In genomic region chr1:239368436-239369109, GRCh38 we compare ENCODE assay signal across 26 cellular contexts. TPM values are rescaled to one million over a fixed set of nuclear protein-coding genes. Genes with fewer than 3 reads are reported as not detected.
DNase-seq lines count a peak whose midpoint lies in the region; ATAC-seq, FAIRE-seq and TF ChIP-seq lines count a peak whose summit lies in the region.
"Had no signal": no experiment of that assay in that cellular context is flagged by ENCODE, and none has a peak within 500 bp of the region (broad histone marks: within the 10 kb centered on the region; RNA-seq: fewer than 3 reads in every experiment).

No MANE protein-coding gene starts in this region.

- DNase-seq in PC-3 (peak; percentile 78), bronchial epithelial cell (ENCODE audit: low read depth) (peak; percentile 37), left kidney (ENCODE audit: low read depth, low spot score) (peak; percentile 12), upper lobe of right lung (no peak)
- DNase-seq in effector CD4-positive, alpha-beta T cell, result no peak
- DNase-seq: activated CD4-positive, alpha-beta T cell treated with anti-CD3 and anti-CD28 coated beads, Interleukin-2, amount 50 U/mL, for 4 hours; activated naive CD4-positive, alpha-beta T cell treated with anti-CD3 and anti-CD28 coated beads for 36 hours; adrenal gland; C1 segment of cervical spinal cord; esophagus squamous epithelium; foreskin melanocyte; heart right ventricle; left ventricle myocardium inferior; NCI-H187 treated with DMSO at 0.1 percent for 48 hours; NCI-H524 treated with DMSO at 0.1 percent for 48 hours; nephron progenitor cell; NK-92 treated with Interleukin-12 subunit alpha and Interleukin-12 subunit beta, amount 100 ng/mL, for 24 hours; SIG-M5; spleen had no signal

- BruUV-seq in PC-3 (replicated peaks; lab: Mats Ljungman, UMichigan), result no TSS peak

- H3K36me3 ChIP-seq in PC-3 (ENCODE audit: low read depth, low read length), result no peaks in the 10 kb centered on the region
- no peaks in the 10 kb centered on the region for H3K36me3 ChIP-seq in bronchial epithelial cell (ENCODE audit: control insufficient read depth, insufficient read depth, low read length)
- no peaks in the 10 kb centered on the region for H3K36me3 ChIP-seq in upper lobe of right lung
- H3K36me3 ChIP-seq: adrenal gland, esophagus squamous epithelium, heart right ventricle, left ventricle myocardium inferior, right atrium auricular region, spleen, tibial nerve had no signal

- H3K27ac ChIP-seq in PC-3 (ENCODE audit: low read length) (0 out of 2 replicates have a peak overlapping the region, but pooled peaks have one; percentile 10), upper lobe of right lung (no peak overlapping the region)
- H3K27ac ChIP-seq: adrenal gland, esophagus squamous epithelium, heart right ventricle, left ventricle myocardium inferior, parathyroid adenoma, right atrium auricular region, spleen, tibial nerve had no signal

- intact Hi-C loops in PC-3 (cut with micrococcal nuclease), result loop anchor here (2.0 to 10.0 kb wide), 3 partner anchors 116 to 408 kb away; no protein-coding TSS in a partner anchor
- intact Hi-C loops in upper lobe of right lung (cut with DNase I), result no loop called here

- H3K4me1 ChIP-seq in PC-3 (ENCODE audit: insufficient read depth, low read length) (peaks cover 17% of the 10 kb centered on the region; the same call in 1 of the 2 replicates), upper lobe of right lung (no peaks in the 10 kb centered on the region)
- H3K4me1 ChIP-seq: adrenal gland, esophagus squamous epithelium, heart right ventricle, left ventricle myocardium inferior, parathyroid adenoma, right atrium auricular region, spleen, tibial nerve had no signal

- ATAC-seq in PC-3 (peak; percentile 97), upper lobe of right lung (peak; percentile 58), HG02884 (IDR thresholded peaks at IDR 0.05; ENCODE audit: unreplicated experiment) (no peak), HG03378 (IDR thresholded peaks at IDR 0.05; ENCODE audit: unreplicated experiment) (no peak)
- ATAC-seq: heart right ventricle had no signal

- no peak for FAIRE-seq in bronchial epithelial cell (lab: Jason Lieb, UNC)
- FAIRE-seq: colon had no signal

- H3K4me3 ChIP-seq in PC-3 (ENCODE audit: low read length), result peak overlapping the region; percentile 14; the same call in 1 of the 2 replicates
- H3K4me3 ChIP-seq in bronchial epithelial cell (ENCODE audit: low read depth, low read length), result no peak overlapping the region
- no peak overlapping the region for H3K4me3 ChIP-seq in upper lobe of right lung
- H3K4me3 ChIP-seq: adrenal gland, esophagus squamous epithelium, heart right ventricle, left ventricle myocardium inferior, right atrium auricular region, spleen, tibial nerve had no signal

- peak overlapping the region; percentile 42 for H3K4me2 ChIP-seq in PC-3 (ENCODE audit: low read length)

- H2AFZ ChIP-seq in PC-3 (ENCODE audit: low read length), result peak overlapping the region; percentile 13; the same call in 1 of the 2 replicates
- H2AFZ ChIP-seq: parathyroid adenoma had no signal

- no peaks in the 10 kb centered on the region for H3K9me2 ChIP-seq in PC-3 (replicated peaks; ENCODE audit: low read length)

- H3K79me2 ChIP-seq in PC-3 (ENCODE audit: low read length), result no peaks in the 10 kb centered on the region
- H3K79me2 ChIP-seq: parathyroid adenoma had no signal

- POLR2A ChIA-PET in PC-3 (lab: Charles Lee; ENCODE audit: unreplicated experiment), result interaction anchor here (0.6 kb wide), 1 partner anchor 73 kb away, joined by 5 read pairs; no protein-coding TSS in a partner anchor

- no peaks in the 10 kb centered on the region for H4K20me1 ChIP-seq in PC-3 (ENCODE audit: low read length)

- CTCF ChIA-PET in PC-3 (lab: Charles Lee), result no interaction called here

- H3K9me3 ChIP-seq in PC-3 (ENCODE audit: low read length) (no peaks in the 10 kb centered on the region), upper lobe of right lung (no peaks in the 10 kb centered on the region)
- H3K9me3 ChIP-seq: adrenal gland, esophagus squamous epithelium, right atrium auricular region, tibial nerve had no signal

- H3F3A ChIP-seq in PC-3 (ENCODE audit: low read length, unreplicated experiment), result no peaks in the 10 kb centered on the region

- H3K27me3 ChIP-seq in PC-3 (ENCODE audit: low read length), result no peaks in the 10 kb centered on the region
- H3K27me3 ChIP-seq in bronchial epithelial cell (ENCODE audit: control insufficient read depth, insufficient read depth, low read length), result no peaks in the 10 kb centered on the region
- no peaks in the 10 kb centered on the region for H3K27me3 ChIP-seq in upper lobe of right lung
- H3K27me3 ChIP-seq: adrenal gland, esophagus squamous epithelium, right atrium auricular region, spleen, tibial nerve had no signal

- no peak overlapping the region for H3K9ac ChIP-seq in PC-3 (ENCODE audit: low read length)
- H3K9ac ChIP-seq: parathyroid adenoma had no signal

- no peak for TF ChIP-seq CTCF in PC-3 (conservative IDR thresholded peaks at IDR 0.05; ENCODE audit: low read depth, low read length)
- TF ChIP-seq CTCF in bronchial epithelial cell (IDR thresholded peaks at IDR 0.05; ENCODE audit: insufficient read depth, low read length, severe bottlenecking), result no peak
- no peak for TF ChIP-seq CTCF in upper lobe of right lung (IDR thresholded peaks at IDR 0.05)

RNA-seq across cellular contexts. Expression of gene CHRM3, which starts 17.8 kb away (rescaled TPM):
- total RNA-seq in PC-3 (2014; rRNA removed) (1.2 and 3.5 TPM in 2 replicates), bronchial epithelial cell (1.0 and 1.6 TPM in 2 replicates), upper lobe of right lung (5.4 TPM)
- total RNA-seq: T-helper 1 cell treated with Interleukin-12 subunit alpha and Interleukin-12 subunit beta and Interleukin-4 antibody, amounts not matched to agents 30 ng/mL and 1 ng/mL, for 36 hours had no signal

Comparison
In these comparisons a context has a peak if more than half of its experiments do, and no peak if none do; other contexts are left out.
1. ATAC-seq: peak in PC-3 (single experiment) and upper lobe of right lung (single experiment); none in HG02884 (single experiment) and HG03378 (single experiment).
2. DNase-seq: peak in PC-3 (single experiment), bronchial epithelial cell (single experiment) and left kidney (single experiment); none in upper lobe of right lung (single experiment) and effector CD4-positive, alpha-beta T cell (single experiment).